Comparison of ENCODE assay signal across 33 cellular contexts in the genomic region with DNA sequence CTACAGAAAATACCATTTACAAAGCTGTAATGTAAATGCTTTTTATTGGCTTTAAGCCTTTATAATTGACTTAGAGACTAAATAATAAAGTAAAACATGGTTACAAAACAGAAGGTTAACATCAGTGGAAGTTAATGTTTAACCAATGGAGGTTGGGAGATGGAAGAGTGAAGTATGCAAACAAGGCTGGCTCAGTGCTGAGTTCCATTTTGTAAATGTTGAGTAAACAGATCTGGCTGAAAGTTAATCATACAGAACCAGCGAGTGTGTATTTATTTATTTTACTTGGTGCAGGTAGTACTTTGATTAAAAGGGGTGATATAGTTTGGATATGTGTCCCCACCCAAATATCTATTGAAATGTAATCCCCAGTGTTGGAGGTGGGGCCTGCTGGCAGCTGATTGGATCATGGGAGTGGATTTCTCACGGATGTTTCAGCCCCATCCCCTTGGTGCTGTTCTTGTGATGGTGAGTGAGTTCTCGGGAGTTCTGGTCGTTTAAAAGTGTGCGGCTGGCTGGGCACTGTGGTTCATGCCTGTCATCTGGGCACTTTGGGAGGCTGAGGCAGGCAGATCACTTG.
DNase-seq lines count a peak whose midpoint lies in the region; ATAC-seq, FAIRE-seq and TF ChIP-seq lines count a peak whose summit lies in the region.
"Had no signal": no experiment of that assay in that cellular context is flagged by ENCODE, and none has a peak within 500 bp of the region (broad histone marks: within the 10 kb centered on the region; RNA-seq: fewer than 3 reads in every experiment).

No MANE protein-coding gene starts in this region.

- peak overlapping the region; percentile 7 for H3K4me3 Mint-ChIP-seq in type B pancreatic cell
- H3K4me3 Mint-ChIP-seq: activated naive CD8-positive, alpha-beta T cell treated with anti-CD3 and anti-CD28 coated beads, Interleukin-2, amount 10 ng/mL, durations not matched to agents 7 days and 5 days; CD4-positive, alpha-beta T cell; effector memory CD8-positive, alpha-beta T cell; mesothelial cell of epicardium; naive B cell; T-helper 2 cell treated with Interferon-gamma antibody and Interleukin-4, amounts not matched to agents 5 μg/mL and 100 μg/mL, for 36 hours had no signal

- no peaks in the 10 kb centered on the region for H3K36me3 ChIP-seq in left lung
- H3K36me3 ChIP-seq: ascending aorta, cardiac muscle cell, colonic mucosa had no signal

- H3K9me3 Mint-ChIP-seq in type B pancreatic cell, result peaks cover 12% of the 10 kb centered on the region

- FAIRE-seq in RCC 7860 (lab: Jason Lieb, UNC), result no peak
- FAIRE-seq: G401.6, H54, urothelium cell line had no signal

- peak; percentile 93 for ATAC-seq in left lung
- no peak for ATAC-seq in GM19324 (IDR thresholded peaks at IDR 0.05; ENCODE audit: low FRiP score, unreplicated experiment)
- ATAC-seq in HG03520 (IDR thresholded peaks at IDR 0.05; ENCODE audit: unreplicated experiment), result no peak
- ATAC-seq: effector memory CD8-positive, alpha-beta T cell; esophagus mucosa; left ventricle myocardium superior had no signal

- no peak for TF ChIP-seq CTCF in left lung (IDR thresholded peaks at IDR 0.05)
- no peak for TF ChIP-seq CTCF in type B pancreatic cell (conservative IDR thresholded peaks at IDR 0.05)

- H3K27me3 Mint-ChIP-seq in type B pancreatic cell, result peaks cover 5% of the 10 kb centered on the region
- H3K27me3 Mint-ChIP-seq: CD4-positive, alpha-beta T cell; effector memory CD8-positive, alpha-beta T cell; naive B cell had no signal

- intact Hi-C loops in left lung (cut with DNase I), result no loop called here

- H3K9me3 ChIP-seq in left lung, result peaks cover 0 to 30% of the 10 kb centered on the region in 2 donors
- H3K9me3 ChIP-seq: colonic mucosa had no signal

- H3K4me1 ChIP-seq in left lung, result no peaks in the 10 kb centered on the region
- H3K4me1 ChIP-seq: ascending aorta, colonic mucosa had no signal

- H3K4me3 ChIP-seq in left lung, result no peak overlapping the region
- H3K4me3 ChIP-seq: ascending aorta, cardiac muscle cell, colonic mucosa, PC-9 had no signal

- no peak overlapping the region for H3K27ac ChIP-seq in left lung
- H3K27ac ChIP-seq: ascending aorta, cardiac muscle cell, colonic mucosa, PC-9 had no signal

- no peaks in the 10 kb centered on the region for H3K36me3 Mint-ChIP-seq in type B pancreatic cell
- H3K36me3 Mint-ChIP-seq: activated naive CD8-positive, alpha-beta T cell treated with anti-CD3 and anti-CD28 coated beads, Interleukin-2, amount 10 ng/mL, durations not matched to agents 7 days and 5 days had no signal

- DNase-seq in DMS153 (lab: John Stamatoyannopoulos, UW) (peak; percentile 73), DMS153 treated with DMSO at 0.1 percent for 48 hours (lab: John Stamatoyannopoulos, UW; ENCODE audit: unreplicated experiment) (no peak), RCC 7860 (ENCODE audit: low spot score) (peak; percentile 5), left lung (no peak), type B pancreatic cell (ENCODE audit: extremely low spot score, unreplicated experiment) (no peak), ureter (ENCODE audit: low spot score) (no peak)
- DNase-seq: activated CD4-positive, alpha-beta T cell treated with anti-CD3 and anti-CD28 coated beads for 48 hours; activated effector memory CD4-positive, alpha-beta T cell treated with anti-CD3 and anti-CD28 coated beads, Interleukin-2, amount 50 U/mL, for 16 hours; activated naive CD8-positive, alpha-beta T cell treated with anti-CD3 and anti-CD28 coated beads, Interleukin-2, amount 10 ng/mL, durations not matched to agents 7 days and 5 days; activated T-cell treated with anti-CD3 and anti-CD28 coated beads, Interleukin-2, amount 50 U/mL, for 1 hour; CD4-positive, alpha-beta T cell; colonic mucosa; DMS 273 treated with DMSO at 0.1 percent for 48 hours; effector memory CD8-positive, alpha-beta T cell; foreskin fibroblast; IMR-90; left ventricle myocardium superior; naive B cell; NCI-H1048; NCI-H1694; NK-92 treated with Interleukin-12 subunit alpha and Interleukin-12 subunit beta, amount 100 ng/mL, for 24 hours; PC-9; Right ventricle myocardium superior had no signal

- no peaks in the 10 kb centered on the region for H3K27me3 ChIP-seq in left lung
- H3K27me3 ChIP-seq: ascending aorta, cardiac muscle cell, colonic mucosa had no signal

- no peak overlapping the region for H3K27ac Mint-ChIP-seq in type B pancreatic cell
- H3K27ac Mint-ChIP-seq: activated naive CD8-positive, alpha-beta T cell treated with anti-CD3 and anti-CD28 coated beads, Interleukin-2, amount 10 ng/mL, durations not matched to agents 7 days and 5 days; CD4-positive, alpha-beta T cell; effector memory CD8-positive, alpha-beta T cell; mesothelial cell of epicardium; naive B cell; T-helper 2 cell treated with Interferon-gamma antibody and Interleukin-4, amounts not matched to agents 5 μg/mL and 100 μg/mL, for 36 hours had no signal

- H3K4me1 Mint-ChIP-seq in type B pancreatic cell (ENCODE audit: unreplicated experiment), result peaks cover 5% of the 10 kb centered on the region
- H3K4me1 Mint-ChIP-seq: activated naive CD8-positive, alpha-beta T cell treated with anti-CD3 and anti-CD28 coated beads, Interleukin-2, amount 10 ng/mL, durations not matched to agents 7 days and 5 days; naive B cell had no signal

Comparison
In these comparisons a context has a peak if more than half of its experiments do, and no peak if none do; other contexts are left out.
1. DNase-seq: peak in DMS153 (single experiment) and RCC 7860 (single experiment); none in DMS153 treated with DMSO at 0.1 percent for 48 hours (single experiment), left lung (0 of 2), type B pancreatic cell (single experiment) and ureter (single experiment).